ENCODE assay signal across 1 cellular context in genomic region chr22:37887610-37888378, GRCh38.
TF ChIP-seq lines count a peak whose summit lies in the region.

No MANE protein-coding gene starts in this region.

TF ChIP-seq in HepG2, 621 proteins besides CTCF, POLR2A, EP300 and RAD21:
- TF ChIP-seq ZNF564 (CRISPR knock-in tag; IDR thresholded peaks at IDR 0.05) (no peak), STAG1 (CRISPR knock-in tag; IDR thresholded peaks at IDR 0.05) (peak; percentile 69), ZSCAN31 (CRISPR knock-in tag; IDR thresholded peaks at IDR 0.05; ENCODE audit: low read depth) (peak; percentile 52; the same call in 1 of the 2 replicates), SMC3 (IDR thresholded peaks at IDR 0.05; ENCODE audit: low read length) (peak; percentile 66)
